16 cellular contexts compared by ENCODE assay signal in the genomic region with DNA sequence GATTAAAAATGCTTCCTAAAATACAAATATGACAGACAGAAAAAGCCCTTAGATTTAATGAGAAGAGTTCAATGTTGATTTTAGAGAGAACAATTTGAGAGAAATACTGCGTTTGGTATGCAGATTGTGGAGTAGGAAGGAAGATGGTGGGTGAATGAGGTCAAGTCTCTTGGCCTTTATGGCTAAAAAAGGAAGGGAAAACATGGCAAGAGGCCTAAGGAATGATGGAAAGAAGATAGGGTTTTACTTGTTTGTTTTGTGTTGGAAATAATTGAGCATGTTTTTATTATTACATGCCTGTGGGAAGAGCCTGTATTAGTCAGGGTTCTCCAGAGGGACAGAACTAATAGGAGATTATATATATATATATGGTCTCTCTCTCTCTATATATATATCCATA.
DNase-seq lines count a peak whose midpoint lies in the region; TF ChIP-seq lines count a peak whose summit lies in the region.
"Had no signal": no experiment of that assay in that cellular context is flagged by ENCODE, and none has a peak within 500 bp of the region (broad histone marks: within the 10 kb centered on the region; RNA-seq: fewer than 3 reads in every experiment).

No MANE protein-coding gene starts in this region.

- H3K4me3 ChIP-seq in mesenchymal stem cell (ENCODE audit: insufficient read depth in 1 of 2, low read depth in 1 of 2, low read length in 2 of 2) (no peak overlapping the region), vagina (no peak overlapping the region)

- no peaks in the 10 kb centered on the region for H3K4me1 Mint-ChIP-seq in activated CD4-positive, alpha-beta T cell treated with anti-CD3 and anti-CD28 coated beads, Interleukin-2, amount 10 ng/mL, durations not matched to agents 24 days and 14 days
- H3K4me1 Mint-ChIP-seq: CD14-positive monocyte, H9 had no signal

- H3K23ac ChIP-seq in mesenchymal stem cell (ENCODE audit: low read length in 2 of 2), result no peak overlapping the region

- no peak overlapping the region for H3K4me2 ChIP-seq in mesenchymal stem cell (ENCODE audit: low read length, poor library complexity, severe bottlenecking)

- H3K27me3 ChIP-seq in mesenchymal stem cell (ENCODE audit: control insufficient read depth in 1 of 2, insufficient read depth in 1 of 2, low read length in 2 of 2) (peaks cover 0 to 5% of the 10 kb centered on the region in 2 experiments), vagina (no peaks in the 10 kb centered on the region)
- H3K27me3 ChIP-seq: BE2C had no signal

- DNase-seq in EL (peak; percentile 7), dermis blood vessel endothelial cell (peak; percentile 4), mesenchymal stem cell (peak; percentile 34), cerebellar nuclear complex (lab: John Stamatoyannopoulos, UW) (no peak), vagina (ENCODE audit: extremely low spot score in 2 of 2) (no peak), T-helper 2 cell (no peak)
- DNase-seq in activated CD4-positive, alpha-beta T cell treated with anti-CD3 and anti-CD28 coated beads, Interleukin-2, amount 10 ng/mL, durations not matched to agents 24 days and 14 days, result no peak
- DNase-seq: BE2C; CD8-positive, alpha-beta T cell; COR-L47; DMS153; DMS79 treated with DMSO at 0.1 percent for 48 hours; GF-D8; GOT3; H9 had no signal

- H3K36me3 ChIP-seq in mesenchymal stem cell (ENCODE audit: control insufficient read depth in 1 of 2, insufficient read depth in 2 of 2, low read depth in 1 of 2, low read length in 2 of 2) (no peaks in the 10 kb centered on the region), vagina (no peaks in the 10 kb centered on the region)
- H3K36me3 ChIP-seq: BE2C had no signal

- no peak overlapping the region for H2BK12ac ChIP-seq in mesenchymal stem cell (ENCODE audit: low read length in 2 of 2)

- no peak overlapping the region for H3K18ac ChIP-seq in mesenchymal stem cell (ENCODE audit: low read depth in 1 of 2, low read length in 2 of 2)

- no peak overlapping the region for H2AFZ ChIP-seq in mesenchymal stem cell (ENCODE audit: low read depth, low read length)

- no peak overlapping the region for H3K4ac ChIP-seq in mesenchymal stem cell (ENCODE audit: low read depth in 1 of 2, low read length in 2 of 2)

- 34% methylated on average over 1 of the region's 1 CpG for WGBS in mesenchymal stem cell

- H3K14ac ChIP-seq in mesenchymal stem cell (ENCODE audit: low read length in 2 of 2), result no peak overlapping the region

- no peak overlapping the region for H3K4me3 Mint-ChIP-seq in activated CD4-positive, alpha-beta T cell treated with anti-CD3 and anti-CD28 coated beads, Interleukin-2, amount 10 ng/mL, durations not matched to agents 24 days and 14 days
- H3K4me3 Mint-ChIP-seq: CD14-positive monocyte; CD8-positive, alpha-beta T cell; H9 had no signal

- no peak overlapping the region for H3K27ac Mint-ChIP-seq in activated CD4-positive, alpha-beta T cell treated with anti-CD3 and anti-CD28 coated beads, Interleukin-2, amount 10 ng/mL, durations not matched to agents 24 days and 14 days
- H3K27ac Mint-ChIP-seq: CD14-positive monocyte; CD8-positive, alpha-beta T cell; H9 had no signal

- TF ChIP-seq POLR2A in vagina (IDR thresholded peaks at IDR 0.05), result no peak

- no peak for TF ChIP-seq CTCF in vagina (IDR thresholded peaks at IDR 0.05)

- H3K9me3 ChIP-seq in mesenchymal stem cell (ENCODE audit: control insufficient read depth, low read length) (no peaks in the 10 kb centered on the region), vagina (no peaks in the 10 kb centered on the region)
- H3K9me3 ChIP-seq: BE2C had no signal

- no peak overlapping the region for H4K8ac ChIP-seq in mesenchymal stem cell (ENCODE audit: low read length)

- H3K9me3 Mint-ChIP-seq in activated CD4-positive, alpha-beta T cell treated with anti-CD3 and anti-CD28 coated beads, Interleukin-2, amount 10 ng/mL, durations not matched to agents 24 days and 14 days, result no peaks in the 10 kb centered on the region
- H3K9me3 Mint-ChIP-seq: CD8-positive, alpha-beta T cell; H9 had no signal

- peaks cover 2% of the 10 kb centered on the region for H3K27me3 Mint-ChIP-seq in activated CD4-positive, alpha-beta T cell treated with anti-CD3 and anti-CD28 coated beads, Interleukin-2, amount 10 ng/mL, durations not matched to agents 24 days and 14 days

- H3K79me1 ChIP-seq in mesenchymal stem cell (replicated peaks; ENCODE audit: low read length, poor library complexity, severe bottlenecking), result no peaks in the 10 kb centered on the region

- intact Hi-C loops in vagina (cut with DNase I), result no loop called here
- intact Hi-C loops in activated CD4-positive, alpha-beta T cell treated with anti-CD3 and anti-CD28 coated beads, Interleukin-2, amount 10 ng/mL, durations not matched to agents 24 days and 14 days (cut with micrococcal nuclease), result no loop called here

- no peak overlapping the region for H2AK5ac ChIP-seq in mesenchymal stem cell (ENCODE audit: low read length, severe bottlenecking)

- H4K91ac ChIP-seq in mesenchymal stem cell (ENCODE audit: low read length), result no peak overlapping the region

- H2BK5ac ChIP-seq in mesenchymal stem cell (ENCODE audit: low read depth, low read length, poor library complexity, severe bottlenecking), result no peak overlapping the region

- H3K4me1 ChIP-seq in mesenchymal stem cell (ENCODE audit: control insufficient read depth, insufficient read depth, low read depth, low read length) (no peaks in the 10 kb centered on the region), vagina (no peaks in the 10 kb centered on the region)

- H3K36me3 Mint-ChIP-seq in activated CD4-positive, alpha-beta T cell treated with anti-CD3 and anti-CD28 coated beads, Interleukin-2, amount 10 ng/mL, durations not matched to agents 24 days and 14 days (ENCODE audit: low read depth), result no peaks in the 10 kb centered on the region
- H3K36me3 Mint-ChIP-seq: CD14-positive monocyte; CD8-positive, alpha-beta T cell had no signal

- H3K27ac ChIP-seq in mesenchymal stem cell (ENCODE audit: low read length, poor library complexity, severe bottlenecking) (no peak overlapping the region), vagina (no peak overlapping the region)

- no peak overlapping the region for H2BK15ac ChIP-seq in mesenchymal stem cell (ENCODE audit: low read depth, poor library complexity, severe bottlenecking)

- no peak overlapping the region for H3K9ac ChIP-seq in mesenchymal stem cell (ENCODE audit: low read length)

- H2BK120ac ChIP-seq in mesenchymal stem cell (ENCODE audit: low read depth, low read length), result no peak overlapping the region

Comparison
In these comparisons a context has a peak if more than half of its experiments do, and no peak if none do; other contexts are left out.
1. DNase-seq: peak in EL (single experiment), dermis blood vessel endothelial cell (single experiment) and mesenchymal stem cell (single experiment); none in cerebellar nuclear complex (0 of 2), vagina (0 of 2), T-helper 2 cell (0 of 5) and activated CD4-positive, alpha-beta T cell treated with anti-CD3 and anti-CD28 coated beads, Interleukin-2, amount 10 ng/mL, durations not matched to agents 24 days and 14 days (single experiment).